In genomic region chr9:38226491-38226951, GRCh38 we compare ENCODE assay signal across 8 cellular contexts.
DNase-seq lines count a peak whose midpoint lies in the region; ATAC-seq and TF ChIP-seq lines count a peak whose summit lies in the region.

No MANE protein-coding gene starts in this region.

- DNase-seq in activated naive CD4-positive, alpha-beta T cell treated with anti-CD3 and anti-CD28 coated beads, Interleukin-2, amount 10 ng/mL, durations not matched to agents 7 days and 5 days = peak; percentile 24
- no peak for DNase-seq in activated naive CD4-positive, alpha-beta T cell treated with anti-CD3 and anti-CD28 coated beads, Interleukin-2, amount 50 U/mL, for 16 hours
- DNase-seq in NCI-H526 treated with DMSO at 0.1 percent for 48 hours (lab: John Stamatoyannopoulos, UW) = peak; percentile 20
- no peak for DNase-seq in chondrocyte (ENCODE audit: low spot score)
- peak; percentile 56 for DNase-seq in type B pancreatic cell (ENCODE audit: extremely low spot score, unreplicated experiment)
- DNase-seq in Ammon's horn (ENCODE audit: low spot score) = no peak

- no peak overlapping the region for H3K27ac Mint-ChIP-seq in activated naive CD4-positive, alpha-beta T cell treated with anti-CD3 and anti-CD28 coated beads, Interleukin-2, amount 10 ng/mL, durations not matched to agents 7 days and 5 days
- H3K27ac Mint-ChIP-seq in chondrocyte (ENCODE audit: unreplicated experiment) (peak overlapping the region; percentile 85), type B pancreatic cell (peak overlapping the region; percentile 85)

- no peaks in the 10 kb centered on the region for H3K36me3 Mint-ChIP-seq in activated naive CD4-positive, alpha-beta T cell treated with anti-CD3 and anti-CD28 coated beads, Interleukin-2, amount 10 ng/mL, durations not matched to agents 7 days and 5 days
- H3K36me3 Mint-ChIP-seq in chondrocyte (ENCODE audit: low read depth) = no peaks in the 10 kb centered on the region
- no peaks in the 10 kb centered on the region for H3K36me3 Mint-ChIP-seq in type B pancreatic cell

- CTCF ChIA-PET in activated naive CD4-positive, alpha-beta T cell treated with anti-CD3 and anti-CD28 coated beads, Interleukin-2, amount 10 ng/mL, durations not matched to agents 7 days and 5 days (lab: Charles Lee) = no interaction called here

- no peaks in the 10 kb centered on the region for H3K9me3 Mint-ChIP-seq in activated naive CD4-positive, alpha-beta T cell treated with anti-CD3 and anti-CD28 coated beads, Interleukin-2, amount 10 ng/mL, durations not matched to agents 7 days and 5 days
- H3K9me3 Mint-ChIP-seq in chondrocyte (ENCODE audit: low read depth) = no peaks in the 10 kb centered on the region
- H3K9me3 Mint-ChIP-seq in type B pancreatic cell = no peaks in the 10 kb centered on the region

- no peak for TF ChIP-seq CTCF in chondrocyte (IDR thresholded peaks at IDR 0.05)
- TF ChIP-seq CTCF in type B pancreatic cell (conservative IDR thresholded peaks at IDR 0.05) = no peak

- H3K4me1 Mint-ChIP-seq in activated naive CD4-positive, alpha-beta T cell treated with anti-CD3 and anti-CD28 coated beads, Interleukin-2, amount 10 ng/mL, durations not matched to agents 7 days and 5 days = peaks cover 21% of the 10 kb centered on the region
- H3K4me1 Mint-ChIP-seq in chondrocyte (ENCODE audit: low read depth) (peaks cover 31% of the 10 kb centered on the region), type B pancreatic cell (ENCODE audit: unreplicated experiment) (peaks cover 33% of the 10 kb centered on the region)

- ATAC-seq in GM21619 (IDR thresholded peaks at IDR 0.05; ENCODE audit: unreplicated experiment) (no peak), GM21526 (IDR thresholded peaks at IDR 0.05; ENCODE audit: low FRiP score, unreplicated experiment) (no peak)

- H3K27me3 Mint-ChIP-seq in activated naive CD4-positive, alpha-beta T cell treated with anti-CD3 and anti-CD28 coated beads, Interleukin-2, amount 10 ng/mL, durations not matched to agents 7 days and 5 days = peaks cover 37% of the 10 kb centered on the region
- H3K27me3 Mint-ChIP-seq in chondrocyte (ENCODE audit: low read depth) (no peaks in the 10 kb centered on the region), type B pancreatic cell (peaks cover 6% of the 10 kb centered on the region)

- H3K4me3 Mint-ChIP-seq in activated naive CD4-positive, alpha-beta T cell treated with anti-CD3 and anti-CD28 coated beads, Interleukin-2, amount 10 ng/mL, durations not matched to agents 7 days and 5 days = peak overlapping the region; percentile 40
- H3K4me3 Mint-ChIP-seq in chondrocyte (ENCODE audit: unreplicated experiment) = peak overlapping the region; percentile 55
- H3K4me3 Mint-ChIP-seq in type B pancreatic cell = peak overlapping the region; percentile 82

Comparison
In these comparisons a context has a peak if more than half of its experiments do, and no peak if none do; other contexts are left out.
1. DNase-seq: peak in activated naive CD4-positive, alpha-beta T cell treated with anti-CD3 and anti-CD28 coated beads, Interleukin-2, amount 10 ng/mL, durations not matched to agents 7 days and 5 days (single experiment), NCI-H526 treated with DMSO at 0.1 percent for 48 hours (single experiment) and type B pancreatic cell (single experiment); none in activated naive CD4-positive, alpha-beta T cell treated with anti-CD3 and anti-CD28 coated beads, Interleukin-2, amount 50 U/mL, for 16 hours (single experiment), chondrocyte (single experiment) and Ammon's horn (single experiment).
2. Peak in every context shown above with its lines, with median percentiles within 50 percentile points of each other: H3K4me3 Mint-ChIP-seq.